In genomic region chr5:58466939-58467338, GRCh38 we compare ENCODE assay signal across 8 cellular contexts. TPM values are rescaled to one million over a fixed set of nuclear protein-coding genes. Genes with fewer than 3 reads are reported as not detected.
DNase-seq lines count a peak whose midpoint lies in the region; ATAC-seq and TF ChIP-seq lines count a peak whose summit lies in the region.

No MANE protein-coding gene starts in this region.

- H3K4me2 ChIP-seq in H9 (ENCODE audit: insufficient read depth, insufficient read length, low read length) (no peak overlapping the region), Karpas-422 (ENCODE audit: low read depth, low read length, poor library complexity, severe bottlenecking) (no peak overlapping the region)

- H3K4me3 Mint-ChIP-seq in activated CD4-positive, alpha-beta T cell treated with anti-CD3 and anti-CD28 coated beads for 36 hours: no peak overlapping the region
- no peak overlapping the region for H3K4me3 Mint-ChIP-seq in H9
- H3K4me3 Mint-ChIP-seq in activated naive CD8-positive, alpha-beta T cell treated with anti-CD3 and anti-CD28 coated beads, Interleukin-2, amount 10 ng/mL, durations not matched to agents 7 days and 5 days: no peak overlapping the region

- H3K4me1 ChIP-seq in H9 (ENCODE audit: insufficient read depth, low read length): no peaks in the 10 kb centered on the region
- 0 out of 2 replicates have a peak, but pooled peaks cover 3% of the 10 kb centered on the region for H3K4me1 ChIP-seq in Karpas-422 (ENCODE audit: low read length)
- no peaks in the 10 kb centered on the region for H3K4me1 ChIP-seq in thyroid gland

- H2BK12ac ChIP-seq in H9 (ENCODE audit: insufficient read length, low read depth, low read length): no peak overlapping the region

- H4K91ac ChIP-seq in H9 (ENCODE audit: insufficient read length, low read depth, low read length): no peak overlapping the region

- H3K14ac ChIP-seq in H9 (ENCODE audit: insufficient read depth, low read length): no peak overlapping the region

- H2AK5ac ChIP-seq in H9 (ENCODE audit: insufficient read length, low read length): no peak overlapping the region

- no peak for TF ChIP-seq POLR2A in thyroid gland (IDR thresholded peaks at IDR 0.05)

- no peak overlapping the region for H2BK5ac ChIP-seq in H9 (ENCODE audit: insufficient read length, low read length)

- no peak overlapping the region for H3K56ac ChIP-seq in H9 (ENCODE audit: insufficient read length, low read depth, low read length)

- POLR2A ChIA-PET in activated CD4-positive, alpha-beta T cell treated with anti-CD3 and anti-CD28 coated beads for 36 hours (lab: Charles Lee): no interaction called here
- POLR2A ChIA-PET in activated naive CD8-positive, alpha-beta T cell treated with anti-CD3 and anti-CD28 coated beads, Interleukin-2, amount 10 ng/mL, durations not matched to agents 7 days and 5 days (lab: Charles Lee): no interaction called here

- H3K23me2 ChIP-seq in H9 (ENCODE audit: insufficient read length, low read depth, low read length, poor library complexity, severe bottlenecking): no peaks in the 10 kb centered on the region

- H3K36me3 Mint-ChIP-seq in activated CD4-positive, alpha-beta T cell treated with anti-CD3 and anti-CD28 coated beads for 36 hours (ENCODE audit: low read depth): no peaks in the 10 kb centered on the region
- no peaks in the 10 kb centered on the region for H3K36me3 Mint-ChIP-seq in H9 (ENCODE audit: insufficient read depth in 1 of 3, low read depth in 3 of 3)
- H3K36me3 Mint-ChIP-seq in activated naive CD8-positive, alpha-beta T cell treated with anti-CD3 and anti-CD28 coated beads, Interleukin-2, amount 10 ng/mL, durations not matched to agents 7 days and 5 days: no peaks in the 10 kb centered on the region

- TF ChIP-seq CTCF in H9 (conservative IDR thresholded peaks at IDR 0.05): no peak
- no peak for TF ChIP-seq CTCF in thyroid gland (IDR thresholded peaks at IDR 0.05)

- H3K27me3 ChIP-seq in H9 (ENCODE audit: insufficient read depth, low read length): no peaks in the 10 kb centered on the region
- no peaks in the 10 kb centered on the region for H3K27me3 ChIP-seq in Karpas-422 (ENCODE audit: low read length)
- H3K27me3 ChIP-seq in thyroid gland: no peaks in the 10 kb centered on the region

- H2AFZ ChIP-seq in H9 (ENCODE audit: low read length): no peak overlapping the region
- H2AFZ ChIP-seq in Karpas-422 (ENCODE audit: low read length): no peak overlapping the region

- no peak overlapping the region for H3T11ph ChIP-seq in H9 (ENCODE audit: low read length)

- no CpG with 5 or more reads among the region's 4 CpGs for WGBS in H9 (ENCODE audit: extremely low coverage, insufficient read length, low lambda C conversion rate)
- 47 to 52% methylated on average over 4 of the region's 4 CpGs for WGBS in thyroid gland, 2 donors

- CTCF ChIA-PET in activated CD4-positive, alpha-beta T cell treated with anti-CD3 and anti-CD28 coated beads for 36 hours (lab: Charles Lee): interaction anchor here (0.6 to 1.0 kb wide), 3 partner anchors 57 to 1143 kb away, joined by 3 read pairs; no protein-coding TSS in a partner anchor

- no peak overlapping the region for H3K4me3 ChIP-seq in Karpas-422 (ENCODE audit: low read length)
- no peak overlapping the region for H3K4me3 ChIP-seq in thyroid gland (replicated peaks in 1 of 3)

- no peak overlapping the region for H3K18ac ChIP-seq in H9 (ENCODE audit: insufficient read length, low read depth, low read length)

- intact Hi-C loops in activated CD4-positive, alpha-beta T cell treated with anti-CD3 and anti-CD28 coated beads for 36 hours (cut with DNase I, micrococcal nuclease): no loop called here
- intact Hi-C loops in thyroid gland (cut with DNase I): loop anchor here (10.0 kb wide), 1 partner anchor 582 kb away; no protein-coding TSS in a partner anchor

- no peak overlapping the region for H2BK120ac ChIP-seq in H9 (ENCODE audit: low read depth, low read length, poor library complexity, severe bottlenecking)

- peak; percentile 57 for DNase-seq in activated CD4-positive, alpha-beta T cell treated with anti-CD3 and anti-CD28 coated beads for 36 hours
- DNase-seq in activated CD4-positive, alpha-beta T cell treated with anti-CD3 and anti-CD28 coated beads, Interleukin-2, amount 50 U/mL, for 1 hour: no peak
- DNase-seq in H9: peak; percentile 70
- DNase-seq in Karpas-422: peak; percentile 23
- no peak for DNase-seq in activated naive CD8-positive, alpha-beta T cell treated with anti-CD3 and anti-CD28 coated beads, Interleukin-2, amount 10 ng/mL, durations not matched to agents 7 days and 5 days
- DNase-seq in renal cortical epithelial cell (ENCODE audit: low read depth): peak; percentile 65
- no peak for DNase-seq in thyroid gland
- no peak for DNase-seq in hippocampal formation (lab: John Stamatoyannopoulos, UW)

- H3K27me3 Mint-ChIP-seq in activated CD4-positive, alpha-beta T cell treated with anti-CD3 and anti-CD28 coated beads for 36 hours: no peaks in the 10 kb centered on the region
- H3K27me3 Mint-ChIP-seq in H9 (ENCODE audit: low read depth): peaks cover 4% of the 10 kb centered on the region
- H3K27me3 Mint-ChIP-seq in activated naive CD8-positive, alpha-beta T cell treated with anti-CD3 and anti-CD28 coated beads, Interleukin-2, amount 10 ng/mL, durations not matched to agents 7 days and 5 days: peaks cover 16% of the 10 kb centered on the region

- H3K79me2 ChIP-seq in H9 (ENCODE audit: insufficient read depth, low read length): no peaks in the 10 kb centered on the region
- no peaks in the 10 kb centered on the region for H3K79me2 ChIP-seq in Karpas-422 (ENCODE audit: low read length)

- H4K20me1 ChIP-seq in H9 (ENCODE audit: control insufficient read depth, insufficient read depth, insufficient read length) (no peaks in the 10 kb centered on the region), Karpas-422 (ENCODE audit: insufficient read depth, low read depth, low read length) (no peaks in the 10 kb centered on the region)

- peak; percentile 99 for ATAC-seq in activated CD4-positive, alpha-beta T cell treated with anti-CD3 and anti-CD28 coated beads for 36 hours
- peak; percentile 85 for ATAC-seq in activated naive CD8-positive, alpha-beta T cell treated with anti-CD3 and anti-CD28 coated beads, Interleukin-2, amount 10 ng/mL, durations not matched to agents 7 days and 5 days (ENCODE audit: low read depth)

- no peaks in the 10 kb centered on the region for H3K9me2 ChIP-seq in Karpas-422 (replicated peaks; ENCODE audit: insufficient read depth, low read length)

- H2BK20ac ChIP-seq in H9 (ENCODE audit: low read depth, low read length, poor library complexity, severe bottlenecking): no peak overlapping the region

- H3K4me1 Mint-ChIP-seq in activated CD4-positive, alpha-beta T cell treated with anti-CD3 and anti-CD28 coated beads for 36 hours: peaks cover 6% of the 10 kb centered on the region
- H3K4me1 Mint-ChIP-seq in H9: peaks cover 21 to 22% of the 10 kb centered on the region in 2 experiments
- peaks cover 9% of the 10 kb centered on the region for H3K4me1 Mint-ChIP-seq in activated naive CD8-positive, alpha-beta T cell treated with anti-CD3 and anti-CD28 coated beads, Interleukin-2, amount 10 ng/mL, durations not matched to agents 7 days and 5 days

- H4K5ac ChIP-seq in H9 (ENCODE audit: insufficient read length, low read depth, low read length): no peak overlapping the region

- no peak overlapping the region for H3K27ac ChIP-seq in H9 (ENCODE audit: insufficient read length, low read depth, low read length)
- H3K27ac ChIP-seq in Karpas-422 (ENCODE audit: low read length): no peak overlapping the region
- no peak overlapping the region for H3K27ac ChIP-seq in thyroid gland

- no peak overlapping the region for H2BK15ac ChIP-seq in H9 (ENCODE audit: low read depth, low read length)

- no peaks in the 10 kb centered on the region for H3K9me3 Mint-ChIP-seq in activated CD4-positive, alpha-beta T cell treated with anti-CD3 and anti-CD28 coated beads for 36 hours (ENCODE audit: low read depth)
- H3K9me3 Mint-ChIP-seq in H9: peaks cover 7 to 10% of the 10 kb centered on the region in 2 experiments
- no peaks in the 10 kb centered on the region for H3K9me3 Mint-ChIP-seq in activated naive CD8-positive, alpha-beta T cell treated with anti-CD3 and anti-CD28 coated beads, Interleukin-2, amount 10 ng/mL, durations not matched to agents 7 days and 5 days

- no peak overlapping the region for H3K4ac ChIP-seq in H9 (ENCODE audit: low read depth, low read length)

- H3K9me3 ChIP-seq in H9 (ENCODE audit: control insufficient read depth, low read depth, low read length) (no peaks in the 10 kb centered on the region), Karpas-422 (ENCODE audit: low read length) (no peaks in the 10 kb centered on the region), thyroid gland (no peaks in the 10 kb centered on the region)

- H3K27ac Mint-ChIP-seq in activated CD4-positive, alpha-beta T cell treated with anti-CD3 and anti-CD28 coated beads for 36 hours: no peak overlapping the region
- no peak overlapping the region; a peak in 1 of 7 replicates for H3K27ac Mint-ChIP-seq in H9
- no peak overlapping the region for H3K27ac Mint-ChIP-seq in activated naive CD8-positive, alpha-beta T cell treated with anti-CD3 and anti-CD28 coated beads, Interleukin-2, amount 10 ng/mL, durations not matched to agents 7 days and 5 days

- H3K36me3 ChIP-seq in Karpas-422 (ENCODE audit: insufficient read depth, low read length): no peaks in the 10 kb centered on the region
- no peaks in the 10 kb centered on the region for H3K36me3 ChIP-seq in thyroid gland

- H3K79me1 ChIP-seq in H9 (ENCODE audit: insufficient read depth, low read depth, low read length, poor library complexity, severe bottlenecking): no peaks in the 10 kb centered on the region

- no peak overlapping the region for H3K9ac ChIP-seq in H9 (ENCODE audit: extremely low read depth, insufficient read length, low read length)
- no peak overlapping the region for H3K9ac ChIP-seq in Karpas-422 (ENCODE audit: low read length)

- H3K23ac ChIP-seq in H9 (ENCODE audit: insufficient read length, low read depth, low read length): no peak overlapping the region

- no peak overlapping the region for H4K8ac ChIP-seq in H9 (replicated peaks; ENCODE audit: insufficient read length, low read depth, low read length)

RNA-seq across cellular contexts. Expression of gene PLK2, which starts 7.1 kb away (rescaled TPM):
- 1 to 10 TPM; 3.0 to 3.8 TPM for total RNA-seq in activated CD4-positive, alpha-beta T cell treated with anti-CD3 and anti-CD28 coated beads for 36 hours
- total RNA-seq in H9 (2021): 24.3 and 26.2 TPM in 2 replicates
- not detected in 2 replicates for total RNA-seq in Karpas-422 (2014; rRNA removed; shearing (Covaris generic); ENCODE audit: low replicate concordance)
- 1 to 10 TPM; 3.8 to 4.4 TPM for total RNA-seq in activated naive CD8-positive, alpha-beta T cell treated with anti-CD3 and anti-CD28 coated beads, Interleukin-2, amount 10 ng/mL, durations not matched to agents 7 days and 5 days
- total RNA-seq in renal cortical epithelial cell: 830 and 1,372 TPM in 2 replicates
- total RNA-seq in thyroid gland: 10 to 100 TPM; 34.9 to 59.3 (median 40.8) TPM

RNA-seq across cellular contexts. Expression of gene GAPT, which starts 24.3 kb away (rescaled TPM):
- not detected for total RNA-seq in activated CD4-positive, alpha-beta T cell treated with anti-CD3 and anti-CD28 coated beads for 36 hours
- total RNA-seq in H9 (2021) (not detected in 2 replicates), renal cortical epithelial cell (not detected in 2 replicates), thyroid gland (under 1 TPM in 2 of 4 donors, not detected in 2; 0.27 to 0.45 TPM)
- 17.8 and 21.4 TPM in 2 replicates for total RNA-seq in Karpas-422 (2014; rRNA removed; shearing (Covaris generic); ENCODE audit: low replicate concordance)
- under 1 TPM in 1 of 2 experiments, not detected in 1; 0.57 TPM for total RNA-seq in activated naive CD8-positive, alpha-beta T cell treated with anti-CD3 and anti-CD28 coated beads, Interleukin-2, amount 10 ng/mL, durations not matched to agents 7 days and 5 days

Comparison
In these comparisons a context has a peak if more than half of its experiments do, and no peak if none do; other contexts are left out.
1. DNase-seq: peak in activated CD4-positive, alpha-beta T cell treated with anti-CD3 and anti-CD28 coated beads for 36 hours (single experiment), H9 (single experiment), Karpas-422 (single experiment) and renal cortical epithelial cell (single experiment); none in activated CD4-positive, alpha-beta T cell treated with anti-CD3 and anti-CD28 coated beads, Interleukin-2, amount 50 U/mL, for 1 hour (single experiment), activated naive CD8-positive, alpha-beta T cell treated with anti-CD3 and anti-CD28 coated beads, Interleukin-2, amount 10 ng/mL, durations not matched to agents 7 days and 5 days (single experiment), thyroid gland (0 of 2) and hippocampal formation (0 of 2).
2. RNA of gene PLK2, which starts 7.1 kb away (total RNA-seq): 830 to 1,372 TPM in renal cortical epithelial cell; 34.9 to 59.3 TPM in thyroid gland, 24.3 to 26.2 TPM in H9, 3.8 to 4.4 TPM in activated naive CD8-positive, alpha-beta T cell treated with anti-CD3 and anti-CD28 coated beads, Interleukin-2, amount 10 ng/mL, durations not matched to agents 7 days and 5 days, 3.0 to 3.8 TPM in activated CD4-positive, alpha-beta T cell treated with anti-CD3 and anti-CD28 coated beads for 36 hours and not detected in Karpas-422; every median in the first group is over 10 times any median in the second.